In the genomic region with DNA sequence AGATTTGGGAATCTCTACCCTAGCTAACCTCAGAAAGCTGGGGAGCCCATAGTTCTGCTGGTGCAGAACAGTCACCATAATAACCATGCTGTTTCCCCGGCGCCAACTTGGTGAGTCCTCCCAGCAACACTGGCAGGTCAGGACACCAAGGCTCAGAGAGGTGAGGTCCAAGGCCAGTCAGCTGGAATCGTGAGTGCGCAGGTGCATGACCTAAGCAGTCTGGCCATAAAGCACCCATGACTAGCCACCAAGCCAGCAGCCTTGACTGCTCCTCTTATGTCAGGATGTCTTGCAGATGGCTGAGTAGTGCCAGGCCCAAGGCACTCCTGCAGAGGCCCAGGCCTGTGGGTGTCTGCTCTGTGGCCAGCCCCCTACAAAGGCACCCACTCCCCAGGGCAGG, we compare ENCODE assay signal across 1 cellular context.
TF ChIP-seq lines count a peak whose summit lies in the region.

No MANE protein-coding gene starts in this region.

TF ChIP-seq in WTC11, 78 proteins besides CTCF, POLR2A, EP300 and RAD21:
- TF ChIP-seq TCF7 (CRISPR knock-in tag; IDR thresholded peaks at IDR 0.05; ENCODE audit: low read depth): no peak
- TF ChIP-seq FOXP1 (CRISPR knock-in tag; IDR thresholded peaks at IDR 0.05; ENCODE audit: borderline replicate concordance): no peak
- no peak for TF ChIP-seq TEAD1 (CRISPR knock-in tag; IDR thresholded peaks at IDR 0.05)
- no peak for TF ChIP-seq ZNF263 (CRISPR knock-in tag; IDR thresholded peaks at IDR 0.05; ENCODE audit: low read depth)
- no peak for TF ChIP-seq CREB1 (CRISPR knock-in tag; IDR thresholded peaks at IDR 0.05)
- TF ChIP-seq, protein P1, sequence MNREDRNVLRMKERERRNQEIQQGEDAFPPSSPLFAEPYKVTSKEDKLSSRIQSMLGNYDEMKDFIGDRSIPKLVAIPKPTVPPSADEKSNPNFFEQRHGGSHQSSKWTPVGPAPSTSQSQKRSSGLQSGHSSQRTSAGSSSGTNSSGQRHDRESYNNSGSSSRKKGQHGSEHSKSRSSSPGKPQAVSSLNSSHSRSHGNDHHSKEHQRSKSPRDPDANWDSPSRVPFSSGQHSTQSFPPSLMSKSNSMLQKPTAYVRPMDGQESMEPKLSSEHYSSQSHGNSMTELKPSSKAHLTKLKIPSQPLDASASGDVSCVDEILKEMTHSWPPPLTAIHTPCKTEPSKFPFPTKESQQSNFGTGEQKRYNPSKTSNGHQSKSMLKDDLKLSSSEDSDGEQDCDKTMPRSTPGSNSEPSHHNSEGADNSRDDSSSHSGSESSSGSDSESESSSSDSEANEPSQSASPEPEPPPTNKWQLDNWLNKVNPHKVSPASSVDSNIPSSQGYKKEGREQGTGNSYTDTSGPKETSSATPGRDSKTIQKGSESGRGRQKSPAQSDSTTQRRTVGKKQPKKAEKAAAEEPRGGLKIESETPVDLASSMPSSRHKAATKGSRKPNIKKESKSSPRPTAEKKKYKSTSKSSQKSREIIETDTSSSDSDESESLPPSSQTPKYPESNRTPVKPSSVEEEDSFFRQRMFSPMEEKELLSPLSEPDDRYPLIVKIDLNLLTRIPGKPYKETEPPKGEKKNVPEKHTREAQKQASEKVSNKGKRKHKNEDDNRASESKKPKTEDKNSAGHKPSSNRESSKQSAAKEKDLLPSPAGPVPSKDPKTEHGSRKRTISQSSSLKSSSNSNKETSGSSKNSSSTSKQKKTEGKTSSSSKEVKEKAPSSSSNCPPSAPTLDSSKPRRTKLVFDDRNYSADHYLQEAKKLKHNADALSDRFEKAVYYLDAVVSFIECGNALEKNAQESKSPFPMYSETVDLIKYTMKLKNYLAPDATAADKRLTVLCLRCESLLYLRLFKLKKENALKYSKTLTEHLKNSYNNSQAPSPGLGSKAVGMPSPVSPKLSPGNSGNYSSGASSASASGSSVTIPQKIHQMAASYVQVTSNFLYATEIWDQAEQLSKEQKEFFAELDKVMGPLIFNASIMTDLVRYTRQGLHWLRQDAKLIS (CRISPR knock-in tag; IDR thresholded peaks at IDR 0.05; ENCODE audit: borderline replicate concordance): no peak
- TF ChIP-seq, protein P2, sequence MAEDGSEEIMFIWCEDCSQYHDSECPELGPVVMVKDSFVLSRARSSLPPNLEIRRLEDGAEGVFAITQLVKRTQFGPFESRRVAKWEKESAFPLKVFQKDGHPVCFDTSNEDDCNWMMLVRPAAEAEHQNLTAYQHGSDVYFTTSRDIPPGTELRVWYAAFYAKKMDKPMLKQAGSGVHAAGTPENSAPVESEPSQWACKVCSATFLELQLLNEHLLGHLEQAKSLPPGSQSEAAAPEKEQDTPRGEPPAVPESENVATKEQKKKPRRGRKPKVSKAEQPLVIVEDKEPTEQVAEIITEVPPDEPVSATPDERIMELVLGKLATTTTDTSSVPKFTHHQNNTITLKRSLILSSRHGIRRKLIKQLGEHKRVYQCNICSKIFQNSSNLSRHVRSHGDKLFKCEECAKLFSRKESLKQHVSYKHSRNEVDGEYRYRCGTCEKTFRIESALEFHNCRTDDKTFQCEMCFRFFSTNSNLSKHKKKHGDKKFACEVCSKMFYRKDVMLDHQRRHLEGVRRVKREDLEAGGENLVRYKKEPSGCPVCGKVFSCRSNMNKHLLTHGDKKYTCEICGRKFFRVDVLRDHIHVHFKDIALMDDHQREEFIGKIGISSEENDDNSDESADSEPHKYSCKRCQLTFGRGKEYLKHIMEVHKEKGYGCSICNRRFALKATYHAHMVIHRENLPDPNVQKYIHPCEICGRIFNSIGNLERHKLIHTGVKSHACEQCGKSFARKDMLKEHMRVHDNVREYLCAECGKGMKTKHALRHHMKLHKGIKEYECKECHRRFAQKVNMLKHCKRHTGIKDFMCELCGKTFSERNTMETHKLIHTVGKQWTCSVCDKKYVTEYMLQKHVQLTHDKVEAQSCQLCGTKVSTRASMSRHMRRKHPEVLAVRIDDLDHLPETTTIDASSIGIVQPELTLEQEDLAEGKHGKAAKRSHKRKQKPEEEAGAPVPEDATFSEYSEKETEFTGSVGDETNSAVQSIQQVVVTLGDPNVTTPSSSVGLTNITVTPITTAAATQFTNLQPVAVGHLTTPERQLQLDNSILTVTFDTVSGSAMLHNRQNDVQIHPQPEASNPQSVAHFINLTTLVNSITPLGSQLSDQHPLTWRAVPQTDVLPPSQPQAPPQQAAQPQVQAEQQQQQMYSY (CRISPR knock-in tag; IDR thresholded peaks at IDR 0.05): no peak
- TF ChIP-seq, protein P3, sequence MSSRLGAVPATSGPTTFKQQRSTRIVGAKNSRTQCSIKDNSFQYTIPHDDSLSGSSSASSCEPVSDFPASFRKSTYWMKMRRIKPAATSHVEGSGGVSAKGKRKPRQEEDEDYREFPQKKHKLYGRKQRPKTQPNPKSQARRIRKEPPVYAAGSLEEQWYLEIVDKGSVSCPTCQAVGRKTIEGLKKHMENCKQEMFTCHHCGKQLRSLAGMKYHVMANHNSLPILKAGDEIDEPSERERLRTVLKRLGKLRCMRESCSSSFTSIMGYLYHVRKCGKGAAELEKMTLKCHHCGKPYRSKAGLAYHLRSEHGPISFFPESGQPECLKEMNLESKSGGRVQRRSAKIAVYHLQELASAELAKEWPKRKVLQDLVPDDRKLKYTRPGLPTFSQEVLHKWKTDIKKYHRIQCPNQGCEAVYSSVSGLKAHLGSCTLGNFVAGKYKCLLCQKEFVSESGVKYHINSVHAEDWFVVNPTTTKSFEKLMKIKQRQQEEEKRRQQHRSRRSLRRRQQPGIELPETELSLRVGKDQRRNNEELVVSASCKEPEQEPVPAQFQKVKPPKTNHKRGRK (CRISPR knock-in tag; IDR thresholded peaks at IDR 0.05; ENCODE audit: borderline replicate concordance): no peak
- no peak for TF ChIP-seq TP53 (CRISPR knock-in tag; IDR thresholded peaks at IDR 0.05)
- no peak for TF ChIP-seq ZNF138 (CRISPR knock-in tag; conservative IDR thresholded peaks at IDR 0.05)
- TF ChIP-seq GTF2I (CRISPR knock-in tag; conservative IDR thresholded peaks at IDR 0.05): no peak
- TF ChIP-seq, protein P4, sequence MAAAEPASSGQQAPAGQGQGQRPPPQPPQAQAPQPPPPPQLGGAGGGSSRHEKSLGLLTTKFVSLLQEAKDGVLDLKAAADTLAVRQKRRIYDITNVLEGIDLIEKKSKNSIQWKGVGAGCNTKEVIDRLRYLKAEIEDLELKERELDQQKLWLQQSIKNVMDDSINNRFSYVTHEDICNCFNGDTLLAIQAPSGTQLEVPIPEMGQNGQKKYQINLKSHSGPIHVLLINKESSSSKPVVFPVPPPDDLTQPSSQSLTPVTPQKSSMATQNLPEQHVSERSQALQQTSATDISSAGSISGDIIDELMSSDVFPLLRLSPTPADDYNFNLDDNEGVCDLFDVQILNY (CRISPR knock-in tag; IDR thresholded peaks at IDR 0.05): no peak
- no peak for TF ChIP-seq ZNF396 (CRISPR knock-in tag; IDR thresholded peaks at IDR 0.05; ENCODE audit: borderline replicate concordance)
- TF ChIP-seq ZNF232 (CRISPR knock-in tag; IDR thresholded peaks at IDR 0.05): no peak
- no peak for TF ChIP-seq ZNF317 (CRISPR knock-in tag; IDR thresholded peaks at IDR 0.05; ENCODE audit: borderline replicate concordance, low read depth)
- TF ChIP-seq GRHL2 (CRISPR knock-in tag; IDR thresholded peaks at IDR 0.05; ENCODE audit: insufficient replicate concordance, severe bottlenecking): no peak
- TF ChIP-seq, protein P5, sequence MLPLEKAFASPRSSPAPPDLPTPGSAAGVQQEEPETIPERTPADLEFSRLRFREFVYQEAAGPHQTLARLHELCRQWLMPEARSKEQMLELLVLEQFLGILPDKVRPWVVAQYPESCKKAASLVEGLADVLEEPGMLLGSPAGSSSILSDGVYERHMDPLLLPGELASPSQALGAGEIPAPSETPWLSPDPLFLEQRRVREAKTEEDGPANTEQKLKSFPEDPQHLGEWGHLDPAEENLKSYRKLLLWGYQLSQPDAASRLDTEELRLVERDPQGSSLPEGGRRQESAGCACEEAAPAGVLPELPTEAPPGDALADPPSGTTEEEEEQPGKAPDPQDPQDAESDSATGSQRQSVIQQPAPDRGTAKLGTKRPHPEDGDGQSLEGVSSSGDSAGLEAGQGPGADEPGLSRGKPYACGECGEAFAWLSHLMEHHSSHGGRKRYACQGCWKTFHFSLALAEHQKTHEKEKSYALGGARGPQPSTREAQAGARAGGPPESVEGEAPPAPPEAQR (CRISPR knock-in tag; IDR thresholded peaks at IDR 0.05): no peak
- no peak for TF ChIP-seq GABPB1 (CRISPR knock-in tag; IDR thresholded peaks at IDR 0.05)
- TF ChIP-seq SMAD4 (CRISPR knock-in tag; IDR thresholded peaks at IDR 0.05): no peak
- no peak for TF ChIP-seq JAZF1 (CRISPR knock-in tag; IDR thresholded peaks at IDR 0.05)
